ENCODE assay signal across 10 cellular contexts in genomic region chr7:87316846-87317545, GRCh38. TPM values are rescaled to one million over a fixed set of nuclear protein-coding genes. Genes with fewer than 3 reads are reported as not detected.
DNase-seq lines count a peak whose midpoint lies in the region; ATAC-seq and TF ChIP-seq lines count a peak whose summit lies in the region.
"Had no signal": no experiment of that assay in that cellular context is flagged by ENCODE, and none has a peak within 500 bp of the region (broad histone marks: within the 10 kb centered on the region; RNA-seq: fewer than 3 reads in every experiment).

No MANE protein-coding gene starts in this region.

- H3K4me3 ChIP-seq in A673 (ENCODE audit: low read depth, low read length, poor library complexity, severe bottlenecking) (no peak overlapping the region), adipocyte (ENCODE audit: low read length) (no peak overlapping the region), upper lobe of left lung (no peak overlapping the region), dorsolateral prefrontal cortex (no peak overlapping the region)
- H3K4me3 ChIP-seq: SK-N-MC had no signal

- CTCF ChIA-PET in A673 (lab: Charles Lee), result no interaction called here

- ATAC-seq in GM21786 (IDR thresholded peaks at IDR 0.05; ENCODE audit: unreplicated experiment), result no peak
- ATAC-seq in upper lobe of left lung (ENCODE audit: low FRiP score in 2 of 2), result no peak

- no peaks in the 10 kb centered on the region for H3K9me3 ChIP-seq in A673 (ENCODE audit: low read depth, low read length, poor library complexity, severe bottlenecking)
- no peaks in the 10 kb centered on the region for H3K9me3 ChIP-seq in adipocyte (ENCODE audit: control insufficient read depth, low read length)
- H3K9me3 ChIP-seq in upper lobe of left lung, result no peaks in the 10 kb centered on the region

- WGBS in upper lobe of left lung, 2 donors, result 18 to 33% methylated on average over 1 of the region's 1 CpG

- H3K27ac ChIP-seq in A673 (ENCODE audit: low read depth, low read length, poor library complexity, severe bottlenecking), result no peak overlapping the region
- peak overlapping the region in 2 of 4 donors; percentile 6 to 76 for H3K27ac ChIP-seq in upper lobe of left lung
- H3K27ac ChIP-seq in dorsolateral prefrontal cortex, result no peak overlapping the region
- H3K27ac ChIP-seq: SK-N-MC had no signal

- TF ChIP-seq POLR2A in upper lobe of left lung (IDR thresholded peaks at IDR 0.05), result no peak

- TF ChIP-seq EP300 in upper lobe of left lung (IDR thresholded peaks at IDR 0.05), result no peak

- H3K27me3 ChIP-seq in A673 (replicated peaks; ENCODE audit: insufficient read depth, low read depth, low read length, poor library complexity), result no peaks in the 10 kb centered on the region
- no peaks in the 10 kb centered on the region for H3K27me3 ChIP-seq in adipocyte (replicated peaks; ENCODE audit: control insufficient read depth, insufficient read depth, low read length)
- no peaks in the 10 kb centered on the region for H3K27me3 ChIP-seq in upper lobe of left lung
- H3K27me3 ChIP-seq in dorsolateral prefrontal cortex, result no peaks in the 10 kb centered on the region

- H3K4me1 ChIP-seq in A673 (ENCODE audit: insufficient read depth, low read length, poor library complexity, severe bottlenecking) (no peaks in the 10 kb centered on the region), adipocyte (ENCODE audit: control insufficient read depth, insufficient read depth, low read length) (peaks cover 13% of the 10 kb centered on the region), upper lobe of left lung (peaks cover 6 to 23% (median 14%) of the 10 kb centered on the region in 4 donors)

- H3K9ac ChIP-seq in adipocyte (ENCODE audit: low read length), result no peak overlapping the region

- TF ChIP-seq CTCF in A673 (conservative IDR thresholded peaks at IDR 0.05; ENCODE audit: low read depth, low read length) (no peak), upper lobe of left lung (IDR thresholded peaks at IDR 0.05) (no peak), dorsolateral prefrontal cortex (IDR thresholded peaks at IDR 0.05 in 54 of 56, conservative IDR thresholded peaks at IDR 0.05 in 2 of 56; ENCODE audit: low read depth in 1 of 56, partially characterized antibody in 56 of 56) (no peak)

- H3K36me3 ChIP-seq in A673 (ENCODE audit: insufficient read depth, low read length, poor library complexity, severe bottlenecking), result no peaks in the 10 kb centered on the region
- H3K36me3 ChIP-seq in adipocyte (ENCODE audit: control insufficient read depth, insufficient read depth, low read length, severe bottlenecking), result no peaks in the 10 kb centered on the region
- H3K36me3 ChIP-seq in upper lobe of left lung, result no peaks in the 10 kb centered on the region

- intact Hi-C loops in A673 (cut with micrococcal nuclease; ENCODE audit: unreplicated experiment), result loop anchor here (5.0 to 10.0 kb wide), 2 partner anchors 185 to 568 kb away; no protein-coding TSS in a partner anchor
- intact Hi-C loops in dorsolateral prefrontal cortex (cut with DNase I), result no loop called here

- no TSS peak for BruUV-seq in A673 (replicated peaks; lab: Mats Ljungman, UMichigan)

- DNase-seq in A673 (ENCODE audit: low spot score), result peak; percentile 26
- peak; percentile 88 for DNase-seq in H4 (ENCODE audit: low spot score)
- peak; percentile 89 for DNase-seq in adipocyte (ENCODE audit: low read depth)
- DNase-seq in hepatic stellate cell (ENCODE audit: low spot score), result peak; percentile 32
- no peak for DNase-seq in upper lobe of left lung
- DNase-seq in dorsolateral prefrontal cortex, result no peak
- no peak for DNase-seq in NCI-H1048 (lab: John Stamatoyannopoulos, UW)
- DNase-seq: Calu3 had no signal

- POLR2A ChIA-PET in A673 (lab: Charles Lee; ENCODE audit: low non-redundant PET), result no interaction called here

RNA-seq across cellular contexts. Expression of gene CROT, which starts 28.5 kb away (rescaled TPM):
- total RNA-seq in A673 (2021) (3.5 and 5.5 TPM in 2 replicates), upper lobe of left lung (10 to 100 TPM in 1 of 6 donors, 1 to 10 TPM in 5; 2.9 to 16.6 (median 8.6) TPM), dorsolateral prefrontal cortex (10 to 100 TPM in 111 of 120 experiments, 1 to 10 TPM in 9; 7.7 to 20.4 (median 13.5) TPM)
- 14.5 and 30.0 TPM in 2 replicates for total RNA-seq in H4 (2014; rRNA removed; shearing (Covaris generic))

Comparison
In these comparisons a context has a peak if more than half of its experiments do, and no peak if none do; other contexts are left out.
1. DNase-seq: peak in A673 (single experiment), H4 (single experiment), adipocyte (single experiment) and hepatic stellate cell (single experiment); none in upper lobe of left lung (0 of 2), dorsolateral prefrontal cortex (0 of 10) and NCI-H1048 (single experiment).